In the genomic region with DNA sequence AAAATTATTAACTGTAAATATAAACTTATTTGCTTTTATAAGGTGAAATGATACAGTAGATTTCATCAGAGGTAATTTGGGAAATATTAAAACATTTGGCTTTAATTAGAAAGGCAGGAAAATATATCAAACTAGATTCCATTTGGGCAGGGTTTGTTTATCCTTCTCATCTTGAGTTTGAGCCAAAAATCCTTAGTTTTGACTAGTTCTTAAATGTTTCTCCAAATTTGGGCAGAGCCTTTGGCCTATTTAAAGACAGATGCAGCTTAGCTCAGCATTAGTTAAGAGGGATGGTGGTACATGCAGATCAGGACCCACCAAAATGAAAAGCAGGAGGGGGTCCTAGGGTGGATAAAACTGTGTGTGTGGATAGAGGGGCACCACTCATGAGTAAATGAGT, we compare ENCODE assay signal across 1 cellular context.
TF ChIP-seq lines count a peak whose summit lies in the region.

No MANE protein-coding gene starts in this region.

TF ChIP-seq in SK-N-SH, 30 proteins besides CTCF, POLR2A, EP300 and RAD21 (continued from another document):
- TF ChIP-seq, protein P1, sequence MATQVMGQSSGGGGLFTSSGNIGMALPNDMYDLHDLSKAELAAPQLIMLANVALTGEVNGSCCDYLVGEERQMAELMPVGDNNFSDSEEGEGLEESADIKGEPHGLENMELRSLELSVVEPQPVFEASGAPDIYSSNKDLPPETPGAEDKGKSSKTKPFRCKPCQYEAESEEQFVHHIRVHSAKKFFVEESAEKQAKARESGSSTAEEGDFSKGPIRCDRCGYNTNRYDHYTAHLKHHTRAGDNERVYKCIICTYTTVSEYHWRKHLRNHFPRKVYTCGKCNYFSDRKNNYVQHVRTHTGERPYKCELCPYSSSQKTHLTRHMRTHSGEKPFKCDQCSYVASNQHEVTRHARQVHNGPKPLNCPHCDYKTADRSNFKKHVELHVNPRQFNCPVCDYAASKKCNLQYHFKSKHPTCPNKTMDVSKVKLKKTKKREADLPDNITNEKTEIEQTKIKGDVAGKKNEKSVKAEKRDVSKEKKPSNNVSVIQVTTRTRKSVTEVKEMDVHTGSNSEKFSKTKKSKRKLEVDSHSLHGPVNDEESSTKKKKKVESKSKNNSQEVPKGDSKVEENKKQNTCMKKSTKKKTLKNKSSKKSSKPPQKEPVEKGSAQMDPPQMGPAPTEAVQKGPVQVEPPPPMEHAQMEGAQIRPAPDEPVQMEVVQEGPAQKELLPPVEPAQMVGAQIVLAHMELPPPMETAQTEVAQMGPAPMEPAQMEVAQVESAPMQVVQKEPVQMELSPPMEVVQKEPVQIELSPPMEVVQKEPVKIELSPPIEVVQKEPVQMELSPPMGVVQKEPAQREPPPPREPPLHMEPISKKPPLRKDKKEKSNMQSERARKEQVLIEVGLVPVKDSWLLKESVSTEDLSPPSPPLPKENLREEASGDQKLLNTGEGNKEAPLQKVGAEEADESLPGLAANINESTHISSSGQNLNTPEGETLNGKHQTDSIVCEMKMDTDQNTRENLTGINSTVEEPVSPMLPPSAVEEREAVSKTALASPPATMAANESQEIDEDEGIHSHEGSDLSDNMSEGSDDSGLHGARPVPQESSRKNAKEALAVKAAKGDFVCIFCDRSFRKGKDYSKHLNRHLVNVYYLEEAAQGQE (IDR thresholded peaks at IDR 0.05; ENCODE audit: low read depth, low read length): no peak
- no peak for TF ChIP-seq FOXM1 (IDR thresholded peaks at IDR 0.05; ENCODE audit: low read depth)
- TF ChIP-seq YY1 (IDR thresholded peaks at IDR 0.05; ENCODE audit: low read depth): no peak
- TF ChIP-seq GABPA (IDR thresholded peaks at IDR 0.05; ENCODE audit: low read depth): no peak
- TF ChIP-seq, protein P2, sequence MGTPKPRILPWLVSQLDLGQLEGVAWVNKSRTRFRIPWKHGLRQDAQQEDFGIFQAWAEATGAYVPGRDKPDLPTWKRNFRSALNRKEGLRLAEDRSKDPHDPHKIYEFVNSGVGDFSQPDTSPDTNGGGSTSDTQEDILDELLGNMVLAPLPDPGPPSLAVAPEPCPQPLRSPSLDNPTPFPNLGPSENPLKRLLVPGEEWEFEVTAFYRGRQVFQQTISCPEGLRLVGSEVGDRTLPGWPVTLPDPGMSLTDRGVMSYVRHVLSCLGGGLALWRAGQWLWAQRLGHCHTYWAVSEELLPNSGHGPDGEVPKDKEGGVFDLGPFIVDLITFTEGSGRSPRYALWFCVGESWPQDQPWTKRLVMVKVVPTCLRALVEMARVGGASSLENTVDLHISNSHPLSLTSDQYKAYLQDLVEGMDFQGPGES (IDR thresholded peaks at IDR 0.05; ENCODE audit: low read depth, low read length): no peak
- TF ChIP-seq, protein P3, sequence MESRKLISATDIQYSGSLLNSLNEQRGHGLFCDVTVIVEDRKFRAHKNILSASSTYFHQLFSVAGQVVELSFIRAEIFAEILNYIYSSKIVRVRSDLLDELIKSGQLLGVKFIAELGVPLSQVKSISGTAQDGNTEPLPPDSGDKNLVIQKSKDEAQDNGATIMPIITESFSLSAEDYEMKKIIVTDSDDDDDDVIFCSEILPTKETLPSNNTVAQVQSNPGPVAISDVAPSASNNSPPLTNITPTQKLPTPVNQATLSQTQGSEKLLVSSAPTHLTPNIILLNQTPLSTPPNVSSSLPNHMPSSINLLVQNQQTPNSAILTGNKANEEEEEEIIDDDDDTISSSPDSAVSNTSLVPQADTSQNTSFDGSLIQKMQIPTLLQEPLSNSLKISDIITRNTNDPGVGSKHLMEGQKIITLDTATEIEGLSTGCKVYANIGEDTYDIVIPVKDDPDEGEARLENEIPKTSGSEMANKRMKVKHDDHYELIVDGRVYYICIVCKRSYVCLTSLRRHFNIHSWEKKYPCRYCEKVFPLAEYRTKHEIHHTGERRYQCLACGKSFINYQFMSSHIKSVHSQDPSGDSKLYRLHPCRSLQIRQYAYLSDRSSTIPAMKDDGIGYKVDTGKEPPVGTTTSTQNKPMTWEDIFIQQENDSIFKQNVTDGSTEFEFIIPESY (IDR thresholded peaks at IDR 0.05; ENCODE audit: borderline replicate concordance, low read depth): no peak
- TF ChIP-seq RCOR1 (IDR thresholded peaks at IDR 0.05; ENCODE audit: low read length): no peak
- TF ChIP-seq GATA2 (CRISPR knock-in tag; IDR thresholded peaks at IDR 0.05): no peak
- TF ChIP-seq RFX5 (IDR thresholded peaks at IDR 0.05; ENCODE audit: low read length): no peak
- no peak for TF ChIP-seq POLR2AphosphoS5 (IDR thresholded peaks at IDR 0.05; ENCODE audit: low read depth, low read length)
- TF ChIP-seq EZH2phosphoT487 (IDR thresholded peaks at IDR 0.05; ENCODE audit: borderline replicate concordance, low read depth): no peak
- no peak for TF ChIP-seq JUND (IDR thresholded peaks at IDR 0.05)
- TF ChIP-seq, protein P4, sequence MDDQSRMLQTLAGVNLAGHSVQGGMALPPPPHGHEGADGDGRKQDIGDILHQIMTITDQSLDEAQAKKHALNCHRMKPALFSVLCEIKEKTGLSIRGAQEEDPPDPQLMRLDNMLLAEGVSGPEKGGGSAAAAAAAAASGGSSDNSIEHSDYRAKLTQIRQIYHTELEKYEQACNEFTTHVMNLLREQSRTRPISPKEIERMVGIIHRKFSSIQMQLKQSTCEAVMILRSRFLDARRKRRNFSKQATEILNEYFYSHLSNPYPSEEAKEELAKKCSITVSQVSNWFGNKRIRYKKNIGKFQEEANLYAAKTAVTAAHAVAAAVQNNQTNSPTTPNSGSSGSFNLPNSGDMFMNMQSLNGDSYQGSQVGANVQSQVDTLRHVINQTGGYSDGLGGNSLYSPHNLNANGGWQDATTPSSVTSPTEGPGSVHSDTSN (IDR thresholded peaks at IDR 0.05): no peak
- no peak for TF ChIP-seq TEAD4 (IDR thresholded peaks at IDR 0.05; ENCODE audit: borderline replicate concordance, insufficient read depth)
- TF ChIP-seq, protein P5, sequence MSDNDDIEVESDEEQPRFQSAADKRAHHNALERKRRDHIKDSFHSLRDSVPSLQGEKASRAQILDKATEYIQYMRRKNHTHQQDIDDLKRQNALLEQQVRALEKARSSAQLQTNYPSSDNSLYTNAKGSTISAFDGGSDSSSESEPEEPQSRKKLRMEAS (IDR thresholded peaks at IDR 0.05; ENCODE audit: low read depth): no peak
- TF ChIP-seq TAF1 (IDR thresholded peaks at IDR 0.05; ENCODE audit: borderline replicate concordance, low read depth, low read length): no peak
- no peak for TF ChIP-seq TCF12 (IDR thresholded peaks at IDR 0.05)
TF ChIP-seq in SK-N-SH: peak in this region for 0.
